8 cellular contexts compared by ENCODE assay signal in genomic region chr3:122030381-122031122, GRCh38. TPM values are rescaled to one million over a fixed set of nuclear protein-coding genes. Genes with fewer than 3 reads are reported as not detected.
A peak's percentile ranks its signal among the peaks of the same experiment; 100 is the strongest.
DNase-seq lines count a peak whose midpoint lies in the region; ATAC-seq, FAIRE-seq and TF ChIP-seq lines count a peak whose summit lies in the region.

No MANE protein-coding gene starts in this region.

- H3K9ac ChIP-seq in SK-N-SH: no peak overlapping the region
- no peak overlapping the region for H3K9ac ChIP-seq in neuronal stem cell (ENCODE audit: low read depth, low read length, poor library complexity)
- no peak overlapping the region for H3K9ac ChIP-seq in endodermal cell (ENCODE audit: extremely low read depth, low read length, poor library complexity, severe bottlenecking)

- H3K79me2 ChIP-seq in SK-N-SH (ENCODE audit: insufficient read depth): no peaks in the 10 kb centered on the region
- H3K79me2 ChIP-seq in PC-9 (ENCODE audit: low read depth): no peaks in the 10 kb centered on the region

- no peak overlapping the region for H3K4ac ChIP-seq in neuronal stem cell (ENCODE audit: low read length)

- H3K27me3 ChIP-seq in SK-N-SH (ENCODE audit: insufficient read depth) (0 out of 2 replicates have a peak, but pooled peaks cover 5% of the 10 kb centered on the region), PC-9 (ENCODE audit: insufficient read depth, low read depth) (no peaks in the 10 kb centered on the region), neuronal stem cell (ENCODE audit: control insufficient read depth in 3 of 3, insufficient read depth in 3 of 3, low read depth in 1 of 3, low read length in 3 of 3) (no peaks in the 10 kb centered on the region), endodermal cell (ENCODE audit: control insufficient read depth, insufficient read depth, low read length, poor library complexity, severe bottlenecking) (no peaks in the 10 kb centered on the region), pancreas (no peaks in the 10 kb centered on the region)

- no peak overlapping the region for H2BK12ac ChIP-seq in neuronal stem cell (ENCODE audit: low read length)

- H3K36me3 ChIP-seq in SK-N-SH (replicated peaks in 1 of 2; ENCODE audit: control insufficient read depth in 1 of 2, insufficient read depth in 2 of 2, low read length in 1 of 2): no peaks in the 10 kb centered on the region
- H3K36me3 ChIP-seq in PC-9 (ENCODE audit: low read depth): no peaks in the 10 kb centered on the region
- no peaks in the 10 kb centered on the region for H3K36me3 ChIP-seq in neuronal stem cell (replicated peaks in 1 of 2; ENCODE audit: control insufficient read depth in 2 of 2, insufficient read depth in 2 of 2, low read length in 2 of 2)
- no peaks in the 10 kb centered on the region for H3K36me3 ChIP-seq in endodermal cell (ENCODE audit: control insufficient read depth, insufficient read depth, low read length)
- H3K36me3 ChIP-seq in pancreas: no peaks in the 10 kb centered on the region

- no peak overlapping the region for H2BK5ac ChIP-seq in neuronal stem cell (ENCODE audit: low read length)

- 6% methylated on average over 3 of the region's 3 CpGs for WGBS in SK-N-SH (ENCODE audit: low lambda C conversion rate)
- WGBS in neuronal stem cell (ENCODE audit: extremely low coverage in 2 of 2, insufficient read length in 2 of 2, insufficient replicate concordance in 1 of 2), 2 donors: no CpG with 5 or more reads among the region's 3 CpGs
- 82 to 91% methylated on average over 3 of the region's 3 CpGs for WGBS in endodermal cell (ENCODE audit: insufficient coverage in 1 of 2, insufficient read length in 1 of 2), 2 experiments
- WGBS in pancreas, 2 donors: 87 to 92% methylated on average over 3 of the region's 3 CpGs

- no peak overlapping the region for H3K23ac ChIP-seq in neuronal stem cell (ENCODE audit: low read depth, low read length, poor library complexity)

- H3K9me2 ChIP-seq in SK-N-SH: no peaks in the 10 kb centered on the region
- H3K9me2 ChIP-seq in PC-9 (ENCODE audit: insufficient read depth): no peaks in the 10 kb centered on the region; the same call in 1 of the 2 replicates

- TF ChIP-seq CTCF in SK-N-SH (IDR thresholded peaks at IDR 0.05) (no peak), PC-9 (conservative IDR thresholded peaks at IDR 0.05) (no peak), endodermal cell (conservative IDR thresholded peaks at IDR 0.05) (no peak), pancreas (IDR thresholded peaks at IDR 0.05) (no peak)

- no peak overlapping the region for H3K14ac ChIP-seq in neuronal stem cell (ENCODE audit: low read length)

- no peak overlapping the region for H3K4me3 Mint-ChIP-seq in endodermal cell

- intact Hi-C loops in PC-9 (cut with micrococcal nuclease; ENCODE audit: unreplicated experiment) (no loop called here), pancreas (cut with DNase I) (no loop called here)

- H3K36me3 Mint-ChIP-seq in endodermal cell (ENCODE audit: low read depth): no peaks in the 10 kb centered on the region

- no peak overlapping the region for H3K27ac Mint-ChIP-seq in endodermal cell

- H3K27me3 Mint-ChIP-seq in endodermal cell (ENCODE audit: insufficient read depth): no peaks in the 10 kb centered on the region

- H4K20me1 ChIP-seq in SK-N-SH (ENCODE audit: insufficient read depth) (no peaks in the 10 kb centered on the region), PC-9 (ENCODE audit: insufficient read depth) (no peaks in the 10 kb centered on the region)

- FAIRE-seq in pancreas (lab: Jason Lieb, UNC): no peak

- H3K4me2 ChIP-seq in SK-N-SH (0 out of 2 replicates have a peak overlapping the region, but pooled peaks have one; percentile 23), PC-9 (peak overlapping the region; percentile 36; the same call in 1 of the 2 replicates), neuronal stem cell (ENCODE audit: insufficient read depth, low read length, poor library complexity, severe bottlenecking) (no peak overlapping the region)

- no peak overlapping the region for H3K4me3 ChIP-seq in SK-N-SH (ENCODE audit: low read depth in 2 of 2, low read length in 1 of 2)
- H3K4me3 ChIP-seq in PC-9: no peak overlapping the region
- no peak overlapping the region for H3K4me3 ChIP-seq in neuronal stem cell (ENCODE audit: low read length in 2 of 2)
- H3K4me3 ChIP-seq in endodermal cell (ENCODE audit: low read length): no peak overlapping the region
- H3K4me3 ChIP-seq in pancreas: no peak overlapping the region

- H3K27ac ChIP-seq in SK-N-SH (ENCODE audit: low read depth in 2 of 2, low read length in 1 of 2): no peak overlapping the region
- H3K27ac ChIP-seq in PC-9: no peak overlapping the region
- no peak overlapping the region for H3K27ac ChIP-seq in neuronal stem cell (replicated peaks; ENCODE audit: low read length)
- no peak overlapping the region for H3K27ac ChIP-seq in endodermal cell (ENCODE audit: low read depth, low read length)
- H3K27ac ChIP-seq in pancreas: no peak overlapping the region

- POLR2A ChIA-PET in SK-N-SH (lab: Yijun Ruan, JAX) (no interaction called here), PC-9 (lab: Charles Lee; ENCODE audit: unreplicated experiment) (interaction anchor here (0.6 kb wide), 2 partner anchors 347 to 942 kb away, joined by 3 to 8 read pairs; no protein-coding TSS in a partner anchor)

- no peak for TF ChIP-seq RAD21 in SK-N-SH (IDR thresholded peaks at IDR 0.05; ENCODE audit: low read length)

- no peak overlapping the region for H2BK15ac ChIP-seq in neuronal stem cell (ENCODE audit: low read length)

- CTCF ChIA-PET in SK-N-SH (lab: Yijun Ruan, JAX) (no interaction called here), PC-9 (lab: Charles Lee) (interaction anchor here (0.6 to 0.9 kb wide), 2 partner anchors 10 to 691 kb away, joined by 4 to 8 read pairs; no protein-coding TSS in a partner anchor)

- H2BK120ac ChIP-seq in neuronal stem cell (ENCODE audit: low read depth, low read length): no peak overlapping the region

- H3K79me1 ChIP-seq in neuronal stem cell (ENCODE audit: low read depth, low read length): no peaks in the 10 kb centered on the region

- ATAC-seq in SK-N-SH treated with all-trans-retinoic acid at 6 μM for 48 hours: no peak
- peak; percentile 66 for ATAC-seq in HG02678 (IDR thresholded peaks at IDR 0.05; ENCODE audit: unreplicated experiment)
- ATAC-seq in pancreas: no peak

- H3K18ac ChIP-seq in neuronal stem cell (ENCODE audit: low read length): no peak overlapping the region

- no peak overlapping the region for H2AK5ac ChIP-seq in neuronal stem cell (ENCODE audit: low read depth, low read length)

- H3K4me1 ChIP-seq in SK-N-SH (ENCODE audit: control insufficient read depth in 1 of 2, insufficient read depth in 2 of 2, low read depth in 1 of 2, low read length in 1 of 2) (no peaks in the 10 kb centered on the region), PC-9 (replicated peaks; ENCODE audit: insufficient read depth) (no peaks in the 10 kb centered on the region), neuronal stem cell (ENCODE audit: control insufficient read depth in 2 of 2, insufficient read depth in 1 of 2, low read depth in 1 of 2, low read length in 2 of 2) (peaks cover 0 to 3% of the 10 kb centered on the region in 2 donors), endodermal cell (ENCODE audit: control insufficient read depth, insufficient read depth, low read length) (no peaks in the 10 kb centered on the region), pancreas (no peaks in the 10 kb centered on the region)

- H3K9me3 ChIP-seq in SK-N-SH (no peaks in the 10 kb centered on the region), PC-9 (ENCODE audit: insufficient read depth, low read depth) (no peaks in the 10 kb centered on the region), neuronal stem cell (replicated peaks in 1 of 2; ENCODE audit: control insufficient read depth in 2 of 2, insufficient read depth in 1 of 2, low read depth in 1 of 2, low read length in 2 of 2) (no peaks in the 10 kb centered on the region), endodermal cell (ENCODE audit: control insufficient read depth, low read length) (peaks cover 3% of the 10 kb centered on the region), pancreas (no peaks in the 10 kb centered on the region)

- H3K9me3 Mint-ChIP-seq in endodermal cell: peaks cover 12% of the 10 kb centered on the region

- H4K8ac ChIP-seq in neuronal stem cell (ENCODE audit: low read depth, low read length): no peak overlapping the region

- DNase-seq in SK-N-SH: no peak
- DNase-seq in PC-9: no peak
- no peak for DNase-seq in neuronal stem cell (ENCODE audit: low spot score)
- DNase-seq in endodermal cell: no peak
- no peak for DNase-seq in activated gamma-delta T cell (lab: John Stamatoyannopoulos, UW)
- DNase-seq in pancreas: no peak

- no peak overlapping the region for H4K91ac ChIP-seq in neuronal stem cell (ENCODE audit: low read depth, low read length, poor library complexity)

- no peaks in the 10 kb centered on the region for H3F3A ChIP-seq in SK-N-SH (replicated peaks; ENCODE audit: insufficient read depth)
- H3F3A ChIP-seq in PC-9 (ENCODE audit: insufficient read depth, low read depth): no peaks in the 10 kb centered on the region

- H3K4me1 Mint-ChIP-seq in endodermal cell: peaks cover 4% of the 10 kb centered on the region

- BruUV-seq in PC-9 (replicated peaks; lab: Mats Ljungman, UMichigan): no TSS peak

- peak overlapping the region; percentile 72; the same call in 1 of the 2 replicates for H2AFZ ChIP-seq in SK-N-SH (ENCODE audit: low read depth)
- H2AFZ ChIP-seq in PC-9: no peak overlapping the region
- H2AFZ ChIP-seq in neuronal stem cell (ENCODE audit: low read length): peak overlapping the region; percentile 15

- no peak for TF ChIP-seq EP300 in SK-N-SH (IDR thresholded peaks at IDR 0.05; ENCODE audit: borderline replicate concordance in 1 of 2, low read depth in 1 of 2, low read length in 1 of 2)

TF ChIP-seq in SK-N-SH, 30 proteins besides CTCF, POLR2A, EP300 and RAD21 (continues in another document):
- TF ChIP-seq JUND (IDR thresholded peaks at IDR 0.05): no peak

RNA-seq across cellular contexts. Expression of gene ILDR1, which starts 8.5 kb away (rescaled TPM):
- polyA plus RNA-seq in SK-N-SH (2012; rRNA removed): 0.02 and 0.05 TPM in 2 replicates
- 0.01 TPM in 1 of 2 replicates, not detected in the other for polyA plus RNA-seq in SK-N-SH (2012; cell fraction: cytosol; rRNA removed)
- 0.04 and 0.05 TPM in 2 replicates for polyA plus RNA-seq in SK-N-SH (2012; cell fraction: nucleus; rRNA removed)
- 4.2 and 5.1 TPM in 2 replicates for total RNA-seq in PC-9 (2021)
- 0.06 TPM for polyA plus RNA-seq in neuronal stem cell (2013, experiment 1 of 2)
- 0.03 TPM for polyA plus RNA-seq in neuronal stem cell (2013, experiment 2 of 2)
- total RNA-seq in endodermal cell: 1 to 10 TPM; 2.0 to 3.6 TPM
- polyA plus RNA-seq in endodermal cell (2013, experiment 1 of 2): 0.14 TPM
- polyA plus RNA-seq in endodermal cell (2013, experiment 2 of 2): not detected
- 1 to 10 TPM; 4.1 to 8.2 (median 5.7) TPM for total RNA-seq in pancreas
- polyA plus RNA-seq in pancreas: 1 to 10 TPM; 2.2 to 3.0 TPM

RNA-seq across cellular contexts. Expression of gene CD86, which starts 24.6 kb away (rescaled TPM):
- polyA plus RNA-seq in SK-N-SH (2012; rRNA removed) (not detected in 2 replicates), pancreas (under 1 TPM; 0.31 to 0.38 TPM)
- not detected in 2 replicates for polyA plus RNA-seq in SK-N-SH (2012; cell fraction: cytosol; rRNA removed)
- polyA plus RNA-seq in SK-N-SH (2012; cell fraction: nucleus; rRNA removed): not detected in 2 replicates
- total RNA-seq in PC-9 (2021) (not detected in 2 replicates), endodermal cell (not detected), pancreas (1 to 10 TPM in 3 of 6 donors, under 1 TPM in 3; 0.31 to 9.0 (median 1.5) TPM)
- polyA plus RNA-seq in neuronal stem cell (2013, experiment 1 of 2): not detected
- 0.01 TPM for polyA plus RNA-seq in neuronal stem cell (2013, experiment 2 of 2)
- not detected for polyA plus RNA-seq in endodermal cell (2013, experiment 1 of 2)
- polyA plus RNA-seq in endodermal cell (2013, experiment 2 of 2): not detected
